Comparison of ENCODE assay signal across 24 cellular contexts in the genomic region with DNA sequence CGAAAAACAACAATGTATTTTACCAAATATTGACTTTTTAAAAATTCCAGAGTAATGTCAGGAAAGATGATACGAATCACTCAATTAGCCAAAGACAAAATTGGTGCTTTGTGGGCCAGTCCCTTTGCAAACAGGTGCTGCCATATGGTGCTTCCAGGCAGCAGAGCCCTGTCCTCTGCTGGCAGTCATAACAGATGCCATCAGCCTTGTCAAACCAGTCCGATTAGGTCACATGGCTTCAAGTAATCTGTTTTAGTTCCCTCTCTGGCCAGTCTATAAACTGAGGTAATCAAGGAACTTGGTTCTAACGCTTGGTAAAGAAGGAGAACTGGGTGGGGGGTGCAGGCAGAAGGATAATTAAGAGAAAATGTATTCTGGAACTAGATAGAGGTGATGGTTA. TPM values are rescaled to one million over a fixed set of nuclear protein-coding genes. Genes with fewer than 3 reads are reported as not detected.
DNase-seq lines count a peak whose midpoint lies in the region; ATAC-seq and TF ChIP-seq lines count a peak whose summit lies in the region.
"Had no signal": no experiment of that assay in that cellular context is flagged by ENCODE, and none has a peak within 500 bp of the region (broad histone marks: within the 10 kb centered on the region; RNA-seq: fewer than 3 reads in every experiment).

No MANE protein-coding gene starts in this region.

- POLR2A ChIA-PET in MCF 10A (lab: Yijun Ruan, JAX) = interaction anchor here (0.6 to 0.9 kb wide), 2 partner anchors 19 to 31 kb away, joined by 3 read pairs; no protein-coding TSS in a partner anchor

- H3K27me3 ChIP-seq in breast epithelium = no peaks in the 10 kb centered on the region
- H3K27me3 ChIP-seq: gastrocnemius medialis, upper lobe of left lung had no signal

- no peaks in the 10 kb centered on the region for H3K9me3 ChIP-seq in breast epithelium
- H3K9me3 ChIP-seq: gastrocnemius medialis, neutrophil, upper lobe of left lung had no signal

- H3K4me3 ChIP-seq in breast epithelium = no peak overlapping the region
- H3K4me3 ChIP-seq: gastrocnemius medialis, upper lobe of left lung had no signal

- CTCF ChIA-PET in MCF 10A (lab: Yijun Ruan, JAX) = interaction anchor here (0.7 to 1.4 kb wide), 2 partner anchors 22 to 889 kb away, joined by 4 read pairs; no protein-coding TSS in a partner anchor

- no peaks in the 10 kb centered on the region for H3K4me1 ChIP-seq in breast epithelium
- H3K4me1 ChIP-seq: gastrocnemius medialis had no signal

- TF ChIP-seq POLR2A in breast epithelium (IDR thresholded peaks at IDR 0.05) = no peak

- H3K36me3 Mint-ChIP-seq in MCF 10A (ENCODE audit: insufficient read depth, unreplicated experiment) = no peaks in the 10 kb centered on the region
- H3K36me3 Mint-ChIP-seq: activated naive CD8-positive, alpha-beta T cell treated with anti-CD3 and anti-CD28 coated beads, Interleukin-2, amount 10 ng/mL, durations not matched to agents 7 days and 5 days; stimulated activated memory B cell treated with anti-CD40 and anti-IgM and Interleukin-4, amounts not matched to agents 10 μg/mL and 1 μg/mL and 100 μg/mL, for 72 hours had no signal

- ATAC-seq in left colon (peak; percentile 99), GM21717 (IDR thresholded peaks at IDR 0.05; ENCODE audit: unreplicated experiment) (no peak), HG03354 (IDR thresholded peaks at IDR 0.05; ENCODE audit: poor library complexity, severe bottlenecking, unreplicated experiment) (no peak), GM18861 (IDR thresholded peaks at IDR 0.05; ENCODE audit: unreplicated experiment) (no peak)
- ATAC-seq: gastrocnemius medialis; HCT116; stimulated activated memory B cell treated with anti-CD40 and anti-IgM and Interleukin-4, amounts not matched to agents 10 μg/mL and 1 μg/mL and 100 μg/mL, for 72 hours had no signal

- TF ChIP-seq CTCF in breast epithelium (IDR thresholded peaks at IDR 0.05) (no peak), MCF 10A (IDR thresholded peaks at IDR 0.05; ENCODE audit: unreplicated experiment) (no peak)

- peaks cover 16% of the 10 kb centered on the region for H3K27me3 Mint-ChIP-seq in MCF 10A (ENCODE audit: insufficient read depth, unreplicated experiment)

- DNase-seq in breast epithelium (ENCODE audit: low spot score in 2 of 2) (peak; percentile 34 to 54), MCF 10A (ENCODE audit: unreplicated experiment) (no peak), NCI-H69 (lab: John Stamatoyannopoulos, UW) (peak; percentile 43), left colon (peak; percentile 55 to 77), SW 1271 (lab: John Stamatoyannopoulos, UW) (no peak)
- DNase-seq: activated B cell treated with CpG ODN at 0.5 μM for 24 hours; activated naive CD8-positive, alpha-beta T cell treated with anti-CD3 and anti-CD28 coated beads, Interleukin-2, amount 10 ng/mL, durations not matched to agents 7 days and 5 days; brain microvascular endothelial cell; CD4-positive, alpha-beta T cell; dermis blood vessel endothelial cell; EL; gastrocnemius medialis; KG1; stimulated activated CD4-positive, alpha-beta T cell treated with anti-CD3 and anti-CD28 coated beads, Interleukin-15, amount 100 ng/mL, for 24 hours had no signal

- BruUV-seq in MCF 10A (replicated peaks; lab: Mats Ljungman, UMichigan) = no TSS peak

- H3K9me3 Mint-ChIP-seq in MCF 10A (ENCODE audit: unreplicated experiment) = no peaks in the 10 kb centered on the region
- H3K9me3 Mint-ChIP-seq: activated B cell treated with CpG ODN at 0.5 μM for 24 hours; activated naive CD8-positive, alpha-beta T cell treated with anti-CD3 and anti-CD28 coated beads, Interleukin-2, amount 10 ng/mL, durations not matched to agents 7 days and 5 days; activated T-helper 1 cell treated with anti-CD3 and anti-CD28 coated beads, Interleukin-12 subunit alpha, Interleukin-12 subunit beta, Interleukin-2, Interleukin-4 antibody, amounts not matched to agents 30 ng/mL and 10 ng/mL and 1 ng/mL, durations not matched to agents 14 hours and 24 hours and 36 hours; CD4-positive, alpha-beta T cell; T-helper 1 cell treated with Interleukin-12 subunit alpha and Interleukin-12 subunit beta and Interleukin-4 antibody, amounts not matched to agents 30 μg/mL and 1 μg/mL, for 36 hours had no signal

- H3K4me3 Mint-ChIP-seq in MCF 10A (ENCODE audit: unreplicated experiment) = no peak overlapping the region
- H3K4me3 Mint-ChIP-seq: activated B cell treated with CpG ODN at 0.5 μM for 24 hours; activated naive CD8-positive, alpha-beta T cell treated with anti-CD3 and anti-CD28 coated beads, Interleukin-2, amount 10 ng/mL, durations not matched to agents 7 days and 5 days; activated T-helper 1 cell treated with anti-CD3 and anti-CD28 coated beads, Interleukin-12 subunit alpha, Interleukin-12 subunit beta, Interleukin-2, Interleukin-4 antibody, amounts not matched to agents 30 ng/mL and 10 ng/mL and 1 ng/mL, durations not matched to agents 14 hours and 24 hours and 36 hours; CD4-positive, alpha-beta T cell; stimulated activated memory B cell treated with anti-CD40 and anti-IgM and Interleukin-4, amounts not matched to agents 10 μg/mL and 1 μg/mL and 100 μg/mL, for 72 hours; T-helper 1 cell treated with Interleukin-12 subunit alpha and Interleukin-12 subunit beta and Interleukin-4 antibody, amounts not matched to agents 30 μg/mL and 1 μg/mL, for 36 hours had no signal

- H3K27ac Mint-ChIP-seq in MCF 10A (ENCODE audit: low read depth, unreplicated experiment) = no peak overlapping the region
- H3K27ac Mint-ChIP-seq: activated B cell treated with CpG ODN at 0.5 μM for 24 hours; activated naive CD8-positive, alpha-beta T cell treated with anti-CD3 and anti-CD28 coated beads, Interleukin-2, amount 10 ng/mL, durations not matched to agents 7 days and 5 days; activated T-helper 1 cell treated with anti-CD3 and anti-CD28 coated beads, Interleukin-12 subunit alpha, Interleukin-12 subunit beta, Interleukin-2, Interleukin-4 antibody, amounts not matched to agents 30 ng/mL and 10 ng/mL and 1 ng/mL, durations not matched to agents 14 hours and 24 hours and 36 hours; CD4-positive, alpha-beta T cell; stimulated activated memory B cell treated with anti-CD40 and anti-IgM and Interleukin-4, amounts not matched to agents 10 μg/mL and 1 μg/mL and 100 μg/mL, for 72 hours; T-helper 1 cell treated with Interleukin-12 subunit alpha and Interleukin-12 subunit beta and Interleukin-4 antibody, amounts not matched to agents 30 μg/mL and 1 μg/mL, for 36 hours had no signal

- H3K4me1 Mint-ChIP-seq in MCF 10A (ENCODE audit: insufficient read depth, unreplicated experiment) = peaks cover 7% of the 10 kb centered on the region

- no peak overlapping the region for H3K27ac ChIP-seq in breast epithelium
- H3K27ac ChIP-seq: brain microvascular endothelial cell, epithelial cell of prostate, gastrocnemius medialis, neutrophil, upper lobe of left lung had no signal

- H3K36me3 ChIP-seq in breast epithelium = no peaks in the 10 kb centered on the region
- H3K36me3 ChIP-seq: brain microvascular endothelial cell, gastrocnemius medialis, neutrophil, upper lobe of left lung had no signal

- intact Hi-C loops in breast epithelium (cut with DNase I; ENCODE audit: low total_unique reads) (no loop called here), MCF 10A (cut with micrococcal nuclease) (no loop called here), left colon (cut with DNase I, micrococcal nuclease) (loop anchor here in 1 of 2 donors (10.0 kb wide), 1 partner anchor 162 kb away; no protein-coding TSS in a partner anchor)

RNA-seq across cellular contexts. Expression of gene CAPRIN1, which starts 49.1 kb away (rescaled TPM):
- total RNA-seq in breast epithelium = 100 to 1,000 TPM; 148 to 198 (median 167) TPM
- total RNA-seq in MCF 10A (2022) = 190 and 219 TPM in 2 replicates
- total RNA-seq in left colon = 100 to 1,000 TPM; 150 to 166 TPM

Comparison
In these comparisons a context has a peak if more than half of its experiments do, and no peak if none do; other contexts are left out.
1. DNase-seq: peak in breast epithelium (2 of 2), NCI-H69 (single experiment) and left colon (2 of 2); none in MCF 10A (single experiment) and SW 1271 (0 of 2).